ENCODE assay signal across 26 cellular contexts in genomic region chr2:72841462-72842125, GRCh38. TPM values are rescaled to one million over a fixed set of nuclear protein-coding genes. Genes with fewer than 3 reads are reported as not detected.
DNase-seq lines count a peak whose midpoint lies in the region; TF ChIP-seq lines count a peak whose summit lies in the region.
"Had no signal": no experiment of that assay in that cellular context is flagged by ENCODE, and none has a peak within 500 bp of the region (broad histone marks: within the 10 kb centered on the region; RNA-seq: fewer than 3 reads in every experiment).

No MANE protein-coding gene starts in this region.

- peaks cover 10% of the 10 kb centered on the region for H3K4me1 ChIP-seq in SJCRH30
- H3K4me1 ChIP-seq: esophagus squamous epithelium, Peyer's patch, transverse colon had no signal

- no peaks in the 10 kb centered on the region for H3K4me1 Mint-ChIP-seq in neural crest cell
- H3K4me1 Mint-ChIP-seq: brain; natural killer cell; stimulated activated memory B cell treated with anti-CD40 and anti-IgM and Interleukin-4, amounts not matched to agents 10 μg/mL and 1 μg/mL and 100 μg/mL, for 72 hours had no signal

- no peak overlapping the region for H3K4me3 ChIP-seq in SJCRH30
- H3K4me3 ChIP-seq: esophagus squamous epithelium, lung, Peyer's patch, transverse colon had no signal

- TF ChIP-seq CTCF in neural crest cell (conservative IDR thresholded peaks at IDR 0.05), result no peak

- peak overlapping the region; percentile 57 for H3K27ac Mint-ChIP-seq in neural crest cell (ENCODE audit: unreplicated experiment)
- H3K27ac Mint-ChIP-seq: activated CD4-positive, alpha-beta memory T cell treated with anti-CD3 and anti-CD28 coated beads, Interleukin-2, amount 10 ng/mL, durations not matched to agents 7 days and 5 days; brain; natural killer cell; stimulated activated memory B cell treated with anti-CD40 and anti-IgM and Interleukin-4, amounts not matched to agents 10 μg/mL and 1 μg/mL and 100 μg/mL, for 72 hours; T-helper 2 cell treated with Interferon-gamma antibody and Interleukin-4, amounts not matched to agents 5 μg/mL and 100 μg/mL, for 36 hours had no signal

- H3K36me3 ChIP-seq in SJCRH30, result no peaks in the 10 kb centered on the region
- H3K36me3 ChIP-seq: esophagus squamous epithelium, Peyer's patch, transverse colon had no signal

- TF ChIP-seq RAD21 in Ishikawa (IDR thresholded peaks at IDR 0.05; ENCODE audit: low read depth), result no peak

- peaks cover 3% of the 10 kb centered on the region for H3K27me3 Mint-ChIP-seq in neural crest cell (ENCODE audit: low read depth)

- H3K27ac ChIP-seq in SJCRH30, result no peak overlapping the region
- H3K27ac ChIP-seq: C4-2B, esophagus squamous epithelium, Peyer's patch, transverse colon had no signal

- H3K36me3 Mint-ChIP-seq in neural crest cell (ENCODE audit: low read depth), result no peaks in the 10 kb centered on the region
- H3K36me3 Mint-ChIP-seq: brain; natural killer cell; stimulated activated memory B cell treated with anti-CD40 and anti-IgM and Interleukin-4, amounts not matched to agents 10 μg/mL and 1 μg/mL and 100 μg/mL, for 72 hours had no signal

- no peaks in the 10 kb centered on the region for H3K9me3 ChIP-seq in SJCRH30 (replicated peaks)
- H3K9me3 ChIP-seq: esophagus squamous epithelium, Peyer's patch, transverse colon had no signal

- no peak overlapping the region for H3K4me3 Mint-ChIP-seq in neural crest cell
- H3K4me3 Mint-ChIP-seq: activated CD4-positive, alpha-beta memory T cell treated with anti-CD3 and anti-CD28 coated beads, Interleukin-2, amount 10 ng/mL, durations not matched to agents 7 days and 5 days; brain; natural killer cell; stimulated activated memory B cell treated with anti-CD40 and anti-IgM and Interleukin-4, amounts not matched to agents 10 μg/mL and 1 μg/mL and 100 μg/mL, for 72 hours; T-helper 2 cell treated with Interferon-gamma antibody and Interleukin-4, amounts not matched to agents 5 μg/mL and 100 μg/mL, for 36 hours had no signal

- no peak for TF ChIP-seq EP300 in Ishikawa (IDR thresholded peaks at IDR 0.05; ENCODE audit: borderline replicate concordance)

- peaks cover 4% of the 10 kb centered on the region for H3K9me3 Mint-ChIP-seq in neural crest cell
- H3K9me3 Mint-ChIP-seq: activated CD4-positive, alpha-beta memory T cell treated with anti-CD3 and anti-CD28 coated beads, Interleukin-2, amount 10 ng/mL, durations not matched to agents 7 days and 5 days; natural killer cell; stimulated activated memory B cell treated with anti-CD40 and anti-IgM and Interleukin-4, amounts not matched to agents 10 μg/mL and 1 μg/mL and 100 μg/mL, for 72 hours; T-helper 2 cell treated with Interferon-gamma antibody and Interleukin-4, amounts not matched to agents 5 μg/mL and 100 μg/mL, for 36 hours had no signal

- DNase-seq in D341Med (ENCODE audit: low spot score) (peak; percentile 53), SJCRH30 (peak; percentile 34 to 48), neural crest cell (ENCODE audit: low read depth, low spot score) (no peak), activated gamma-delta T cell (lab: John Stamatoyannopoulos, UW) (no peak), globus pallidus (ENCODE audit: low spot score) (no peak)
- no peak for DNase-seq in activated CD8-positive, alpha-beta memory T cell treated with anti-CD3 and anti-CD28 coated beads for 24 hours
- DNase-seq: activated CD4-positive, alpha-beta memory T cell treated with anti-CD3 and anti-CD28 coated beads, Interleukin-2, amount 10 ng/mL, durations not matched to agents 7 days and 5 days; activated CD8-positive, alpha-beta memory T cell treated with anti-CD3 and anti-CD28 coated beads, Interleukin-2, amount 50 U/mL, for 48 hours; activated naive CD4-positive, alpha-beta T cell treated with anti-CD3 and anti-CD28 coated beads, Interleukin-2, amount 50 U/mL, for 16 hours; amniotic stem cell; cerebellar nuclear complex; esophagus squamous epithelium; HCEC 1CT; Kasumi-1; natural killer cell; NCI-H1694 treated with DMSO at 0.1 percent for 48 hours; NCI-H526 treated with DMSO at 0.1 percent for 48 hours; Peyer's patch; SHP77; transverse colon had no signal

- H3K27me3 ChIP-seq in SJCRH30, result no peaks in the 10 kb centered on the region; the same call in 1 of the 2 replicates
- H3K27me3 ChIP-seq: Peyer's patch, transverse colon had no signal

TF ChIP-seq in Ishikawa, 13 proteins besides CTCF, POLR2A, EP300 and RAD21:
- TF ChIP-seq REST (IDR thresholded peaks at IDR 0.05; ENCODE audit: low read depth) (peak; percentile 59; the same call in 1 of the 2 replicates), TEAD4 (IDR thresholded peaks at IDR 0.05) (no peak)

RNA-seq across cellular contexts. Expression of gene EXOC6B, which starts 15.8 kb away (rescaled TPM):
- 24.2 and 24.8 TPM in 2 replicates for total RNA-seq in SJCRH30 (2014; rRNA removed; shearing (Covaris generic))
- 28.0 and 28.2 TPM in 2 replicates for total RNA-seq in neural crest cell

RNA-seq across cellular contexts. Expression of gene SPR, which starts 45.6 kb away (rescaled TPM):
- 34.3 and 37.3 TPM in 2 replicates for total RNA-seq in SJCRH30 (2014; rRNA removed; shearing (Covaris generic))
- total RNA-seq in neural crest cell, result 5.8 and 6.3 TPM in 2 replicates

Comparison
In these comparisons a context has a peak if more than half of its experiments do, and no peak if none do; other contexts are left out.
1. DNase-seq: peak in D341Med (single experiment) and SJCRH30 (2 of 2); none in neural crest cell (single experiment), activated gamma-delta T cell (single experiment), activated CD8-positive, alpha-beta memory T cell treated with anti-CD3 and anti-CD28 coated beads for 24 hours (single experiment) and globus pallidus (single experiment).